ENCODE assay signal across 1 cellular context in genomic region chr3:56830884-56831283, GRCh38.
TF ChIP-seq lines count a peak whose summit lies in the region.

No MANE protein-coding gene starts in this region.

TF ChIP-seq in HepG2, 621 proteins besides CTCF, POLR2A, EP300 and RAD21 (continued from another document and continues in another):
- TF ChIP-seq ATF2 (CRISPR knock-in tag; IDR thresholded peaks at IDR 0.05) = peak; percentile 77
- peak; percentile 97 for TF ChIP-seq ISL2 (CRISPR knock-in tag; IDR thresholded peaks at IDR 0.05)
- peak; percentile 47; the same call in 1 of the 2 replicates for TF ChIP-seq KDM6A (CRISPR knock-in tag; IDR thresholded peaks at IDR 0.05; ENCODE audit: low read depth)
- TF ChIP-seq BRF2 (CRISPR knock-in tag; IDR thresholded peaks at IDR 0.05) = 0 out of 2 replicates have a peak, but pooled peaks have one; percentile 32
- no peak for TF ChIP-seq NFE2L1 (CRISPR knock-in tag; IDR thresholded peaks at IDR 0.05; ENCODE audit: borderline replicate concordance)
- peak; percentile 45; the same call in 1 of the 2 replicates for TF ChIP-seq ZBTB7B (CRISPR knock-in tag; IDR thresholded peaks at IDR 0.05)
- TF ChIP-seq HOXA7 (CRISPR knock-in tag; IDR thresholded peaks at IDR 0.05) = no peak
- TF ChIP-seq KIAA2018 (CRISPR knock-in tag; IDR thresholded peaks at IDR 0.05; ENCODE audit: borderline replicate concordance) = no peak
- TF ChIP-seq RERE (CRISPR knock-in tag; IDR thresholded peaks at IDR 0.05; ENCODE audit: low read depth) = peak; percentile 88
- no peak for TF ChIP-seq ZNF557 (CRISPR knock-in tag; IDR thresholded peaks at IDR 0.05)
- TF ChIP-seq TCF7L2 (IDR thresholded peaks at IDR 0.05; ENCODE audit: low read depth, low read length) = no peak
- TF ChIP-seq JUN (CRISPR knock-in tag; IDR thresholded peaks at IDR 0.05) = no peak
- no peak for TF ChIP-seq ZBTB46 (CRISPR knock-in tag; IDR thresholded peaks at IDR 0.05; ENCODE audit: borderline replicate concordance)
- no peak for TF ChIP-seq ZNF549 (CRISPR knock-in tag; IDR thresholded peaks at IDR 0.05)
- TF ChIP-seq KDM5A (IDR thresholded peaks at IDR 0.05; ENCODE audit: borderline replicate concordance, low read length) = no peak
- peak; percentile 30; the same call in 1 of the 2 replicates for TF ChIP-seq GATAD1 (CRISPR knock-in tag; IDR thresholded peaks at IDR 0.05)
- 0 out of 2 replicates have a peak, but pooled peaks have one; percentile 48 for TF ChIP-seq KLF6 (CRISPR knock-in tag; IDR thresholded peaks at IDR 0.05)
- no peak for TF ChIP-seq ZNF792 (CRISPR knock-in tag; IDR thresholded peaks at IDR 0.05)
- TF ChIP-seq CENPT (CRISPR knock-in tag; IDR thresholded peaks at IDR 0.05; ENCODE audit: low read depth) = no peak
- TF ChIP-seq ZNF337 (CRISPR knock-in tag; IDR thresholded peaks at IDR 0.05; ENCODE audit: borderline replicate concordance, low read depth) = 0 out of 2 replicates have a peak, but pooled peaks have one; percentile 22
- TF ChIP-seq TEAD3 (CRISPR knock-in tag; optimal IDR thresholded peaks at IDR 0.05; ENCODE audit: borderline replicate concordance) = peak; percentile 49
- TF ChIP-seq RFX3 (CRISPR knock-in tag; IDR thresholded peaks at IDR 0.05) = no peak
- peak; percentile 59; the same call in 1 of the 2 replicates for TF ChIP-seq IKZF5 (CRISPR knock-in tag; IDR thresholded peaks at IDR 0.05)
- TF ChIP-seq MAX (IDR thresholded peaks at IDR 0.05) = 0 out of 2 replicates have a peak, but pooled peaks have one; percentile 33
- TF ChIP-seq SKIL (CRISPR knock-in tag; IDR thresholded peaks at IDR 0.05; ENCODE audit: borderline replicate concordance) = peak; percentile 78; the same call in 1 of the 2 replicates
- TF ChIP-seq POGK (CRISPR knock-in tag; conservative IDR thresholded peaks at IDR 0.05) = 0 out of 2 replicates have a peak, but pooled peaks have one; percentile 38
- TF ChIP-seq ZNF264 (CRISPR knock-in tag; IDR thresholded peaks at IDR 0.05) = 0 out of 2 replicates have a peak, but pooled peaks have one; percentile 25
- no peak for TF ChIP-seq ZNF230 (CRISPR knock-in tag; IDR thresholded peaks at IDR 0.05)
- no peak for TF ChIP-seq RBAK (CRISPR knock-in tag; IDR thresholded peaks at IDR 0.05)
- peak; percentile 62; the same call in 1 of the 2 replicates for TF ChIP-seq CEBPB (IDR thresholded peaks at IDR 0.05; ENCODE audit: borderline replicate concordance, low read depth, low read length)
- peak; percentile 63; the same call in 1 of the 2 replicates for TF ChIP-seq JUNB (CRISPR knock-in tag; IDR thresholded peaks at IDR 0.05; ENCODE audit: borderline replicate concordance)
- no peak for TF ChIP-seq CBFB (CRISPR knock-in tag; IDR thresholded peaks at IDR 0.05)
